1 cellular context compared by ENCODE assay signal in the genomic region with DNA sequence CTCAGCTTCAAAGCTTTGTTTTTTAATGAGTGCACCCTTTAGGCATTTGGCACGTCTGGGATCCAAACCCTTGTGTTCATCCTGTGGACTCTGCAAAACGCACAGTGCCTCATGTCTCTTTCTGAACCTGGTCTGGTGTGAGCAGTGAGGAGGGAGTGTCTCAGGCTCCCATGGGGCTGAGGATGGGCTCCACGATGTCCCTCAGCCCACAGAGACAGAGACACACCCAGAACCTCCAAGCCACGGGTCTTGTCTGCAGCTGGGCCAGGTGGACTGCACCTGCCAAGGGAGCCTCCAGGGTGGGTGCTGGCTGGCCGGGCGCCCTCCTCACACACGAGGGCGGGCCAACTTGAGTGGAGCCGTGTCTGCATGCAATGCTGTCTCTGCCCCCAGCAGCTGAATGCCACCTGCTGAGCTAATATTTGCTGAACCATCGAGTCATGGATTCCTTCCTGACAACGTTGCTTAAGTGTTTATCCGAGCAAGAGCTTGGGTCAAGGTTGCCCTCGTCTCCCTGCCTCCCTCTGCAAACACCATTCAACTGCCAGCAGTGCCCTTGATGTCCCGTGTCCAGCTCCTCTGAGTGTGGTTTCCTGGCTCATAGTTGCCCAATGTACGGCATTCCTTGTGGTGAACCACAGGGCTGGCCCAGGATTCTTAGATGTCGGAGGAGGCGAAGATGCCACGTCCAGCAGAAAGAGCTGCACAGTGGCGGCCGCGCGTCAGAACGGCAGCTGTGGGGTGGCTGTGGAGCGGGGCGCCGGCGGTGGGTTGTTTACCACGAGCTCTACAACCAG.
TF ChIP-seq lines count a peak whose summit lies in the region.

No MANE protein-coding gene starts in this region.

TF ChIP-seq in HepG2, 621 proteins besides CTCF, POLR2A, EP300 and RAD21 (continued from another document and continues in another):
- TF ChIP-seq ZSCAN21 (CRISPR knock-in tag; IDR thresholded peaks at IDR 0.05; ENCODE audit: borderline replicate concordance): peak; percentile 82; the same call in 1 of the 2 replicates
- no peak for TF ChIP-seq ZNF101 (CRISPR knock-in tag; IDR thresholded peaks at IDR 0.05; ENCODE audit: borderline replicate concordance, low read depth)
- no peak; the same call in 1 of the 2 replicates for TF ChIP-seq SMC3 (IDR thresholded peaks at IDR 0.05; ENCODE audit: low read length)
- TF ChIP-seq, protein P1, sequence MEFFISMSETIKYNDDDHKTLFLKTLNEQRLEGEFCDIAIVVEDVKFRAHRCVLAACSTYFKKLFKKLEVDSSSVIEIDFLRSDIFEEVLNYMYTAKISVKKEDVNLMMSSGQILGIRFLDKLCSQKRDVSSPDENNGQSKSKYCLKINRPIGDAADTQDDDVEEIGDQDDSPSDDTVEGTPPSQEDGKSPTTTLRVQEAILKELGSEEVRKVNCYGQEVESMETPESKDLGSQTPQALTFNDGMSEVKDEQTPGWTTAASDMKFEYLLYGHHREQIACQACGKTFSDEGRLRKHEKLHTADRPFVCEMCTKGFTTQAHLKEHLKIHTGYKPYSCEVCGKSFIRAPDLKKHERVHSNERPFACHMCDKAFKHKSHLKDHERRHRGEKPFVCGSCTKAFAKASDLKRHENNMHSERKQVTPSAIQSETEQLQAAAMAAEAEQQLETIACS (CRISPR knock-in tag; IDR thresholded peaks at IDR 0.05): no peak
- TF ChIP-seq TBP (CRISPR knock-in tag; IDR thresholded peaks at IDR 0.05): no peak
- TF ChIP-seq ZNF740 (CRISPR knock-in tag; IDR thresholded peaks at IDR 0.05): no peak
- TF ChIP-seq ZNF556 (CRISPR knock-in tag; IDR thresholded peaks at IDR 0.05; ENCODE audit: borderline replicate concordance): no peak; the same call in 1 of the 2 replicates
- peak; percentile 97 for TF ChIP-seq GATAD2A (CRISPR knock-in tag; IDR thresholded peaks at IDR 0.05)
- no peak for TF ChIP-seq ZNF17 (CRISPR knock-in tag; IDR thresholded peaks at IDR 0.05)
- no peak for TF ChIP-seq TERF1 (CRISPR knock-in tag; IDR thresholded peaks at IDR 0.05)
- TF ChIP-seq PHF21A (CRISPR knock-in tag; IDR thresholded peaks at IDR 0.05): peak; percentile 96
- no peak for TF ChIP-seq KMT2A (CRISPR knock-in tag; IDR thresholded peaks at IDR 0.05)
- peak; percentile 57; the same call in 1 of the 2 replicates for TF ChIP-seq ZNF670 (CRISPR knock-in tag; IDR thresholded peaks at IDR 0.05; ENCODE audit: borderline replicate concordance)
- no peak for TF ChIP-seq CSRNP2 (CRISPR knock-in tag; conservative IDR thresholded peaks at IDR 0.05; ENCODE audit: low read depth)
- TF ChIP-seq KDM2A (CRISPR knock-in tag; IDR thresholded peaks at IDR 0.05; ENCODE audit: borderline replicate concordance, low read depth): no peak; the same call in 1 of the 2 replicates
- TF ChIP-seq DMAP1 (CRISPR knock-in tag; IDR thresholded peaks at IDR 0.05): peak; percentile 77
- TF ChIP-seq PAWR (CRISPR knock-in tag; IDR thresholded peaks at IDR 0.05; ENCODE audit: borderline replicate concordance): no peak
- TF ChIP-seq ZNF770 (CRISPR knock-in tag; IDR thresholded peaks at IDR 0.05): no peak
- TF ChIP-seq, protein P2, sequence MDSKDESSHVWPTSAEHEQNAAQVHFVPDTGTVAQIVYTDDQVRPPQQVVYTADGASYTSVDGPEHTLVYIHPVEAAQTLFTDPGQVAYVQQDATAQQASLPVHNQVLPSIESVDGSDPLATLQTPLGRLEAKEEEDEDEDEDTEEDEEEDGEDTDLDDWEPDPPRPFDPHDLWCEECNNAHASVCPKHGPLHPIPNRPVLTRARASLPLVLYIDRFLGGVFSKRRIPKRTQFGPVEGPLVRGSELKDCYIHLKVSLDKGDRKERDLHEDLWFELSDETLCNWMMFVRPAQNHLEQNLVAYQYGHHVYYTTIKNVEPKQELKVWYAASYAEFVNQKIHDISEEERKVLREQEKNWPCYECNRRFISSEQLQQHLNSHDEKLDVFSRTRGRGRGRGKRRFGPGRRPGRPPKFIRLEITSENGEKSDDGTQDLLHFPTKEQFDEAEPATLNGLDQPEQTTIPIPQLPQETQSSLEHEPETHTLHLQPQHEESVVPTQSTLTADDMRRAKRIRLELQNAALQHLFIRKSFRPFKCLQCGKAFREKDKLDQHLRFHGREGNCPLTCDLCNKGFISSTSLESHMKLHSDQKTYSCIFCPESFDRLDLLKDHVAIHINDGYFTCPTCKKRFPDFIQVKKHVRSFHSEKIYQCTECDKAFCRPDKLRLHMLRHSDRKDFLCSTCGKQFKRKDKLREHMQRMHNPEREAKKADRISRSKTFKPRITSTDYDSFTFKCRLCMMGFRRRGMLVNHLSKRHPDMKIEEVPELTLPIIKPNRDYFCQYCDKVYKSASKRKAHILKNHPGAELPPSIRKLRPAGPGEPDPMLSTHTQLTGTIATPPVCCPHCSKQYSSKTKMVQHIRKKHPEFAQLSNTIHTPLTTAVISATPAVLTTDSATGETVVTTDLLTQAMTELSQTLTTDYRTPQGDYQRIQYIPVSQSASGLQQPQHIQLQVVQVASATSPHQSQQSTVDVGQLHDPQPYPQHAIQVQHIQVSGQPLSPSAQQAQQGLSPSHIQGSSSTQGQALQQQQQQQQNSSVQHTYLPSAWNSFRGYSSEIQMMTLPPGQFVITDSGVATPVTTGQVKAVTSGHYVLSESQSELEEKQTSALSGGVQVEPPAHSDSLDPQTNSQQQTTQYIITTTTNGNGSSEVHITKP (CRISPR knock-in tag; IDR thresholded peaks at IDR 0.05; ENCODE audit: low read depth): peak; percentile 80
- peak; percentile 91; the same call in 1 of the 2 replicates for TF ChIP-seq ZNF281 (CRISPR knock-in tag; IDR thresholded peaks at IDR 0.05; ENCODE audit: borderline replicate concordance)
- TF ChIP-seq, protein P3, sequence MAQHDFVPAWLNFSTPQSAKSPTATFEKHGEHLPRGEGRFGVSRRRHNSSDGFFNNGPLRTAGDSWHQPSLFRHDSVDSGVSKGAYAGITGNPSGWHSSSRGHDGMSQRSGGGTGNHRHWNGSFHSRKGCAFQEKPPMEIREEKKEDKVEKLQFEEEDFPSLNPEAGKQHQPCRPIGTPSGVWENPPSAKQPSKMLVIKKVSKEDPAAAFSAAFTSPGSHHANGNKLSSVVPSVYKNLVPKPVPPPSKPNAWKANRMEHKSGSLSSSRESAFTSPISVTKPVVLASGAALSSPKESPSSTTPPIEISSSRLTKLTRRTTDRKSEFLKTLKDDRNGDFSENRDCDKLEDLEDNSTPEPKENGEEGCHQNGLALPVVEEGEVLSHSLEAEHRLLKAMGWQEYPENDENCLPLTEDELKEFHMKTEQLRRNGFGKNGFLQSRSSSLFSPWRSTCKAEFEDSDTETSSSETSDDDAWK (CRISPR knock-in tag; IDR thresholded peaks at IDR 0.05): no peak
- TF ChIP-seq E2F5 (CRISPR knock-in tag; conservative IDR thresholded peaks at IDR 0.05): no peak
- TF ChIP-seq ZNF570 (CRISPR knock-in tag; IDR thresholded peaks at IDR 0.05; ENCODE audit: borderline replicate concordance): no peak
- 0 out of 2 replicates have a peak, but pooled peaks have one; percentile 39 for TF ChIP-seq ZIK1 (CRISPR knock-in tag; IDR thresholded peaks at IDR 0.05; ENCODE audit: borderline replicate concordance, low read depth)
- no peak for TF ChIP-seq YY1 (IDR thresholded peaks at IDR 0.05; ENCODE audit: insufficient read depth, insufficient replicate concordance, low read depth, low read length)
- TF ChIP-seq TOPORS (CRISPR knock-in tag; IDR thresholded peaks at IDR 0.05): no peak
- 0 out of 2 replicates have a peak, but pooled peaks have one; percentile 42 for TF ChIP-seq ZNF644 (CRISPR knock-in tag; IDR thresholded peaks at IDR 0.05; ENCODE audit: low read depth)
- peak; percentile 73; the same call in 1 of the 2 replicates for TF ChIP-seq TBX3 (IDR thresholded peaks at IDR 0.05; ENCODE audit: borderline replicate concordance)
- no peak; the same call in 1 of the 2 replicates for TF ChIP-seq RFX3 (CRISPR knock-in tag; IDR thresholded peaks at IDR 0.05)
- peak; percentile 62; the same call in 1 of the 2 replicates for TF ChIP-seq DNMT3B (CRISPR knock-in tag; conservative IDR thresholded peaks at IDR 0.05)
- no peak for TF ChIP-seq ZNF256 (CRISPR knock-in tag; conservative IDR thresholded peaks at IDR 0.05)
- no peak for TF ChIP-seq NFIB (CRISPR knock-in tag; IDR thresholded peaks at IDR 0.05; ENCODE audit: borderline replicate concordance)
- TF ChIP-seq, protein P4, sequence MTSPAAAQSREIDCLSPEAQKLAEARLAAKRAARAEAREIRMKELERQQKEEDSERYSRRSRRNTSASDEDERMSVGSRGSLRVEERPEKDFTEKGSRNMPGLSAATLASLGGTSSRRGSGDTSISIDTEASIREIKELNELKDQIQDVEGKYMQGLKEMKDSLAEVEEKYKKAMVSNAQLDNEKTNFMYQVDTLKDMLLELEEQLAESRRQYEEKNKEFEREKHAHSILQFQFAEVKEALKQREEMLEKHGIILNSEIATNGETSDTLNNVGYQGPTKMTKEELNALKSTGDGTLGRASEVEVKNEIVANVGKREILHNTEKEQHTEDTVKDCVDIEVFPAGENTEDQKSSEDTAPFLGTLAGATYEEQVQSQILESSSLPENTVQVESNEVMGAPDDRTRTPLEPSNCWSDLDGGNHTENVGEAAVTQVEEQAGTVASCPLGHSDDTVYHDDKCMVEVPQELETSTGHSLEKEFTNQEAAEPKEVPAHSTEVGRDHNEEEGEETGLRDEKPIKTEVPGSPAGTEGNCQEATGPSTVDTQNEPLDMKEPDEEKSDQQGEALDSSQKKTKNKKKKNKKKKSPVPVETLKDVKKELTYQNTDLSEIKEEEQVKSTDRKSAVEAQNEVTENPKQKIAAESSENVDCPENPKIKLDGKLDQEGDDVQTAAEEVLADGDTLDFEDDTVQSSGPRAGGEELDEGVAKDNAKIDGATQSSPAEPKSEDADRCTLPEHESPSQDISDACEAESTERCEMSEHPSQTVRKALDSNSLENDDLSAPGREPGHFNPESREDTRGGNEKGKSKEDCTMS (CRISPR knock-in tag; conservative IDR thresholded peaks at IDR 0.05): no peak
- TF ChIP-seq ZNF607 (CRISPR knock-in tag; IDR thresholded peaks at IDR 0.05; ENCODE audit: borderline replicate concordance): no peak; the same call in 1 of the 2 replicates
- TF ChIP-seq HNRNPLL (IDR thresholded peaks at IDR 0.05; ENCODE audit: low read depth, low read length, poor library complexity, severe bottlenecking): no peak
- 0 out of 2 replicates have a peak, but pooled peaks have one; percentile 46 for TF ChIP-seq MAZ (IDR thresholded peaks at IDR 0.05; ENCODE audit: borderline replicate concordance, low read depth, low read length)
- peak; percentile 89 for TF ChIP-seq MAZ (CRISPR knock-in tag; IDR thresholded peaks at IDR 0.05; ENCODE audit: low read depth)
- peak; percentile 100 for TF ChIP-seq MED1 (CRISPR knock-in tag; IDR thresholded peaks at IDR 0.05)
